ENCODE assay signal across 20 cellular contexts in genomic region chr11:13118691-13119090, GRCh38.
DNase-seq lines count a peak whose midpoint lies in the region; ATAC-seq, FAIRE-seq and TF ChIP-seq lines count a peak whose summit lies in the region.
"Had no signal": no experiment of that assay in that cellular context is flagged by ENCODE, and none has a peak within 500 bp of the region (broad histone marks: within the 10 kb centered on the region; RNA-seq: fewer than 3 reads in every experiment).

No MANE protein-coding gene starts in this region.

- H3K4me3 ChIP-seq in AG04450 (ENCODE audit: low read depth, low read length) (no peak overlapping the region), IMR-90 (ENCODE audit: insufficient read depth, low read depth, low read length) (no peak overlapping the region), endothelial cell of umbilical vein (replicated peaks in 1 of 3; ENCODE audit: insufficient read depth in 1 of 3, low read depth in 1 of 3, low read length in 3 of 3) (no peak overlapping the region), neuronal stem cell (ENCODE audit: low read length in 2 of 2) (no peak overlapping the region), esophagus squamous epithelium (no peak overlapping the region)
- H3K4me3 ChIP-seq: left lung had no signal

- peak overlapping the region; percentile 86 for H2AK5ac ChIP-seq in IMR-90 (ENCODE audit: low read depth, low read length)
- H2AK5ac ChIP-seq in neuronal stem cell (ENCODE audit: low read depth, low read length) = peak overlapping the region; percentile 77

- in situ Hi-C loops in IMR-90 (cut with MboI; ENCODE audit: low sequenced_read_pairs) = no loop called here

- H4K91ac ChIP-seq in IMR-90 (ENCODE audit: insufficient read depth, low read depth, low read length) = peak overlapping the region; percentile 63
- H4K91ac ChIP-seq in neuronal stem cell (ENCODE audit: low read depth, low read length, poor library complexity) = peak overlapping the region; percentile 22

- H3K79me1 ChIP-seq in IMR-90 (ENCODE audit: low read depth in 1 of 2, low read length in 2 of 2) (no peaks in the 10 kb centered on the region), neuronal stem cell (ENCODE audit: low read depth, low read length) (no peaks in the 10 kb centered on the region)

- DNase-seq in AG04450 (ENCODE audit: low read depth, low spot score) (no peak), IMR-90 (no peak), endothelial cell of umbilical vein (ENCODE audit: low read depth, low spot score) (no peak), neuronal stem cell (ENCODE audit: low spot score) (no peak), NCI-H446 treated with DMSO at 0.1 percent for 48 hours (lab: John Stamatoyannopoulos, UW) (no peak), esophagus squamous epithelium (lab: John Stamatoyannopoulos, UW) (no peak), NCI-H2081 treated with DMSO at 0.1 percent for 48 hours (lab: John Stamatoyannopoulos, UW) (no peak)
- no peak for DNase-seq in NK-92 treated with Interleukin-12 subunit alpha and Interleukin-12 subunit beta, amount 100 ng/mL, for 24 hours (lab: John Stamatoyannopoulos, UW)
- DNase-seq: activated CD4-positive, alpha-beta T cell treated with anti-CD3 and anti-CD28 coated beads for 36 hours; activated CD8-positive, alpha-beta T cell treated with anti-CD3 and anti-CD28 coated beads, Interleukin-2, amount 10 ng/mL, durations not matched to agents 7 days and 5 days; activated naive CD4-positive, alpha-beta T cell treated with anti-CD3 and anti-CD28 coated beads, Interleukin-2, amount 50 U/mL, for 16 hours; Caco-2; glutamatergic neuron; left lung; NCI-H146; NCI-H446; NCI-H774; nucleus accumbens; substantia nigra had no signal

- H3K9ac ChIP-seq in IMR-90 (ENCODE audit: low read depth, low read length) (no peak overlapping the region), endothelial cell of umbilical vein (replicated peaks; ENCODE audit: extremely low read depth, insufficient read depth, low read length) (no peak overlapping the region), neuronal stem cell (ENCODE audit: low read depth, low read length, poor library complexity) (no peak overlapping the region)

- peak overlapping the region; percentile 7; the same call in 1 of the 2 replicates for H3K18ac ChIP-seq in IMR-90 (ENCODE audit: low read depth, low read length)
- H3K18ac ChIP-seq in neuronal stem cell (ENCODE audit: low read length) = no peak overlapping the region

- dilution Hi-C loops in IMR-90 (cut with HindIII; ENCODE audit: low sequenced_read_pairs, unreplicated experiment) (no loop called here), endothelial cell of umbilical vein (cut with MboI; ENCODE audit: extremely low pct_ligation_motif_present, low sequenced_read_pairs) (no loop called here)

- no peaks in the 10 kb centered on the region for H3K36me3 ChIP-seq in IMR-90 (ENCODE audit: control insufficient read depth, insufficient read depth, low read length)
- no peaks in the 10 kb centered on the region for H3K36me3 ChIP-seq in endothelial cell of umbilical vein (ENCODE audit: control insufficient read depth in 2 of 2, extremely low read depth in 1 of 2, insufficient read depth in 2 of 2, low read length in 2 of 2)
- no peaks in the 10 kb centered on the region for H3K36me3 ChIP-seq in neuronal stem cell (replicated peaks in 1 of 2; ENCODE audit: control insufficient read depth in 2 of 2, insufficient read depth in 2 of 2, low read length in 2 of 2)
- no peaks in the 10 kb centered on the region for H3K36me3 ChIP-seq in esophagus squamous epithelium
- H3K36me3 ChIP-seq: left lung had no signal

- TF ChIP-seq RAD21 in IMR-90 (IDR thresholded peaks at IDR 0.05; ENCODE audit: low read length) = no peak

- POLR2A ChIA-PET in AG04450 (lab: Yijun Ruan, JAX) (interaction anchor here (0.6 to 1.5 kb wide), 2 partner anchors 9 to 221 kb away, joined by 3 to 4 read pairs; no protein-coding TSS in a partner anchor), IMR-90 (lab: Charles Lee; ENCODE audit: unreplicated experiment) (no interaction called here), endothelial cell of umbilical vein (lab: Charles Lee) (interaction anchor here (0.9 kb wide), 1 partner anchor 14 kb away, joined by 3 read pairs; no protein-coding TSS in a partner anchor)

- H3K27me3 ChIP-seq in AG04450 (ENCODE audit: control insufficient read depth, insufficient read depth, low read length) (no peaks in the 10 kb centered on the region), IMR-90 (ENCODE audit: control insufficient read depth, insufficient read depth, low read length) (no peaks in the 10 kb centered on the region), endothelial cell of umbilical vein (ENCODE audit: control insufficient read depth in 2 of 2, insufficient read depth in 2 of 2, low read length in 2 of 2) (no peaks in the 10 kb centered on the region), neuronal stem cell (ENCODE audit: control insufficient read depth in 3 of 3, insufficient read depth in 3 of 3, low read depth in 1 of 3, low read length in 3 of 3) (no peaks in the 10 kb centered on the region), esophagus squamous epithelium (peaks cover 0 to 6% (median 0%) of the 10 kb centered on the region in 4 donors)
- H3K27me3 ChIP-seq: left lung had no signal

- H3K4ac ChIP-seq in IMR-90 (ENCODE audit: low read depth, low read length) (peak overlapping the region; percentile 82), neuronal stem cell (ENCODE audit: low read length) (peak overlapping the region; percentile 62)

- H2BK5ac ChIP-seq in IMR-90 (ENCODE audit: low read depth, low read length, poor library complexity, severe bottlenecking) = peak overlapping the region; percentile 81
- no peak overlapping the region for H2BK5ac ChIP-seq in neuronal stem cell (ENCODE audit: low read length)

- WGBS in IMR-90 (ENCODE audit: extremely low coverage in 2 of 2, insufficient read length in 1 of 2), 2 experiments = 100% methylated on average over 2 of the region's 4 CpGs; no CpG with 5 or more reads in 1 of the 2 experiments
- no CpG with 5 or more reads among the region's 4 CpGs for WGBS in neuronal stem cell (ENCODE audit: extremely low coverage in 2 of 2, insufficient read length in 2 of 2, insufficient replicate concordance in 1 of 2), 2 donors
- WGBS in esophagus squamous epithelium, 2 donors = 81 to 96% methylated on average over 4 of the region's 4 CpGs

- H2BK120ac ChIP-seq in IMR-90 (ENCODE audit: low read depth, low read length) = peak overlapping the region; percentile 89
- H2BK120ac ChIP-seq in neuronal stem cell (ENCODE audit: low read depth, low read length) = no peak overlapping the region

- H2AK9ac ChIP-seq in IMR-90 (replicated peaks; ENCODE audit: low read depth, low read length, poor library complexity) = peak overlapping the region; percentile 68

- H3K14ac ChIP-seq in IMR-90 (replicated peaks; ENCODE audit: low read depth, low read length) = peak overlapping the region; percentile 69
- H3K14ac ChIP-seq in neuronal stem cell (ENCODE audit: low read length) = no peak overlapping the region

- H3K9me1 ChIP-seq in IMR-90 (ENCODE audit: insufficient read depth, low read length) = peaks cover 13% of the 10 kb centered on the region
- H3K9me1 ChIP-seq in endothelial cell of umbilical vein (replicated peaks; ENCODE audit: control insufficient read depth, extremely low read depth, insufficient read depth, low read length) = no peaks in the 10 kb centered on the region

- H2BK12ac ChIP-seq in neuronal stem cell (ENCODE audit: low read length) = no peak overlapping the region

- H4K8ac ChIP-seq in IMR-90 (ENCODE audit: low read depth in 2 of 2, low read length in 2 of 2) (peak overlapping the region; percentile 25 to 55; a peak in 3 of 4 replicates), neuronal stem cell (ENCODE audit: low read depth, low read length) (no peak overlapping the region)

- no peak for FAIRE-seq in endothelial cell of umbilical vein (lab: Jason Lieb, UNC)

- H4K20me1 ChIP-seq in IMR-90 (ENCODE audit: insufficient read depth, low read length) = no peaks in the 10 kb centered on the region
- H4K20me1 ChIP-seq in endothelial cell of umbilical vein (replicated peaks; ENCODE audit: control insufficient read depth, extremely low read depth, insufficient read depth, low read length) = no peaks in the 10 kb centered on the region

- peak; percentile 90 for TF ChIP-seq POLR2A in IMR-90 (IDR thresholded peaks at IDR 0.05; ENCODE audit: low read depth, low read length)
- peak; percentile 47 for TF ChIP-seq POLR2A in endothelial cell of umbilical vein (IDR thresholded peaks at IDR 0.05; ENCODE audit: low read depth, low read length)
- no peak for TF ChIP-seq POLR2A in esophagus squamous epithelium (IDR thresholded peaks at IDR 0.05)

- H3K4me1 ChIP-seq in IMR-90 (ENCODE audit: control insufficient read depth, insufficient read depth, low read length) (peaks cover 18% of the 10 kb centered on the region), endothelial cell of umbilical vein (ENCODE audit: control insufficient read depth, extremely low read depth, insufficient read depth, low read length) (peaks cover 44% of the 10 kb centered on the region), neuronal stem cell (ENCODE audit: control insufficient read depth in 2 of 2, insufficient read depth in 1 of 2, low read depth in 1 of 2, low read length in 2 of 2) (peaks cover 13 to 17% of the 10 kb centered on the region in 2 donors), esophagus squamous epithelium (peaks cover 0 to 67% (median 14%) of the 10 kb centered on the region in 3 donors)
- H3K4me1 ChIP-seq: left lung had no signal

- H2BK15ac ChIP-seq in IMR-90 (ENCODE audit: low read depth, low read length) (peak overlapping the region; percentile 9; the same call in 1 of the 3 replicates), neuronal stem cell (ENCODE audit: low read length) (peak overlapping the region; percentile 11)

- H3K9me3 ChIP-seq in AG04450 (ENCODE audit: control insufficient read depth, insufficient read depth, low read length) = no peaks in the 10 kb centered on the region
- H3K9me3 ChIP-seq in IMR-90 (ENCODE audit: control insufficient read depth, insufficient read depth, low read length) = no peaks in the 10 kb centered on the region
- H3K9me3 ChIP-seq in endothelial cell of umbilical vein (replicated peaks; ENCODE audit: control insufficient read depth, insufficient read depth, low read length) = no peaks in the 10 kb centered on the region
- H3K9me3 ChIP-seq in neuronal stem cell (replicated peaks in 1 of 2; ENCODE audit: control insufficient read depth in 2 of 2, insufficient read depth in 1 of 2, low read depth in 1 of 2, low read length in 2 of 2) = peaks cover 2 to 6% of the 10 kb centered on the region in 2 donors
- no peaks in the 10 kb centered on the region for H3K9me3 ChIP-seq in esophagus squamous epithelium
- H3K9me3 ChIP-seq: Caco-2 had no signal

- peak overlapping the region; percentile 86 for H2BK20ac ChIP-seq in IMR-90 (ENCODE audit: low read depth, low read length)

- H3K27ac ChIP-seq in AG04450 (ENCODE audit: low read depth, low read length) (peak overlapping the region; percentile 52), IMR-90 (ENCODE audit: insufficient read depth, low read length) (peak overlapping the region; percentile 8; the same call in 1 of the 2 replicates), endothelial cell of umbilical vein (ENCODE audit: insufficient read depth, low read depth, low read length) (peak overlapping the region; percentile 10), neuronal stem cell (replicated peaks; ENCODE audit: low read length) (no peak overlapping the region), esophagus squamous epithelium (peak overlapping the region in 1 of 4 donors; percentile 86)
- H3K27ac ChIP-seq: left lung had no signal

- peak overlapping the region; percentile 11; the same call in 1 of the 2 replicates for H4K5ac ChIP-seq in IMR-90 (ENCODE audit: low read depth, low read length)

- H3K23ac ChIP-seq in IMR-90 (ENCODE audit: low read depth, low read length) (0 out of 2 replicates have a peak overlapping the region, but pooled peaks have one; percentile 33), neuronal stem cell (ENCODE audit: low read depth, low read length, poor library complexity) (peak overlapping the region; percentile 8)

- H3K4me2 ChIP-seq in IMR-90 (ENCODE audit: low read depth, low read length) (peak overlapping the region; percentile 11; the same call in 1 of the 2 replicates), endothelial cell of umbilical vein (ENCODE audit: insufficient read depth, low read length) (no peak overlapping the region), neuronal stem cell (ENCODE audit: insufficient read depth, low read length, poor library complexity, severe bottlenecking) (no peak overlapping the region)

- no peak overlapping the region; the same call in 1 of the 2 replicates for H3K56ac ChIP-seq in IMR-90 (ENCODE audit: extremely low read depth, insufficient read depth, low read length)

- no peak for TF ChIP-seq CTCF in AG04450 (IDR thresholded peaks at IDR 0.05; ENCODE audit: low read depth, low read length)
- TF ChIP-seq CTCF in IMR-90 (conservative IDR thresholded peaks at IDR 0.05; ENCODE audit: low read depth, low read length) = no peak
- TF ChIP-seq CTCF in endothelial cell of umbilical vein (IDR thresholded peaks at IDR 0.05; ENCODE audit: extremely low read depth in 1 of 2, insufficient read depth in 1 of 2, low read depth in 1 of 2, low read length in 2 of 2) = no peak
- TF ChIP-seq CTCF in esophagus squamous epithelium (IDR thresholded peaks at IDR 0.05) = no peak

- BruUV-seq in IMR-90 (replicated peaks; lab: Mats Ljungman, UMichigan) = no TSS peak
- BruUV-seq in endothelial cell of umbilical vein (replicated peaks; lab: Mats Ljungman, UMichigan) = TSS peak; percentile 63

- ATAC-seq in IMR-90 (ENCODE audit: low read depth) = no peak
- ATAC-seq: activated CD4-positive, alpha-beta T cell treated with anti-CD3 and anti-CD28 coated beads for 36 hours; activated CD8-positive, alpha-beta T cell treated with anti-CD3 and anti-CD28 coated beads, Interleukin-2, amount 10 ng/mL, durations not matched to agents 7 days and 5 days; left lung; stimulated activated memory B cell treated with anti-CD40 and anti-IgM and Interleukin-4, amounts not matched to agents 10 μg/mL and 1 μg/mL and 100 μg/mL, for 72 hours had no signal

- no peaks in the 10 kb centered on the region for H3K79me2 ChIP-seq in endothelial cell of umbilical vein (ENCODE audit: control insufficient read depth, insufficient read depth, low read length)

- peak overlapping the region; percentile 74 for H2AFZ ChIP-seq in IMR-90 (replicated peaks; ENCODE audit: low read length, poor library complexity)
- no peak overlapping the region for H2AFZ ChIP-seq in endothelial cell of umbilical vein (ENCODE audit: low read depth, low read length)
- H2AFZ ChIP-seq in neuronal stem cell (ENCODE audit: low read length) = no peak overlapping the region

- CTCF ChIA-PET in AG04450 (lab: Charles Lee) (interaction anchor here (1.1 kb wide), 1 partner anchor 34 kb away, joined by 4 read pairs; no protein-coding TSS in a partner anchor), IMR-90 (lab: Yijun Ruan, JAX) (interaction anchor here (0.5 to 0.9 kb wide), 2 partner anchors 9 to 156 kb away, joined by 3 read pairs; no protein-coding TSS in a partner anchor), endothelial cell of umbilical vein (lab: Charles Lee) (interaction anchor here (1.2 to 3.1 kb wide), 5 partner anchors 14 to 214 kb away, joined by 3 to 15 read pairs (median 3); no protein-coding TSS in a partner anchor)

- intact Hi-C loops in IMR-90 (cut with micrococcal nuclease) = no loop called here
- intact Hi-C loops in endothelial cell of umbilical vein (cut with micrococcal nuclease) = loop anchor here (1.0 to 10.0 kb wide), 3 partner anchors 14 to 326 kb away; no protein-coding TSS in a partner anchor
- intact Hi-C loops in esophagus squamous epithelium (cut with DNase I) = no loop called here

Comparison
In these comparisons a context has a peak if more than half of its experiments do, and no peak if none do; other contexts are left out.
1. POLR2A ChIP-seq: peak in IMR-90 (single experiment) and endothelial cell of umbilical vein (single experiment); none in esophagus squamous epithelium (0 of 4).